In genomic region chr1:89939059-89939570, GRCh38 we compare ENCODE assay signal across 21 cellular contexts. TPM values are rescaled to one million over a fixed set of nuclear protein-coding genes. Genes with fewer than 3 reads are reported as not detected.
DNase-seq lines count a peak whose midpoint lies in the region; ATAC-seq, FAIRE-seq and TF ChIP-seq lines count a peak whose summit lies in the region.
"Had no signal": no experiment of that assay in that cellular context is flagged by ENCODE, and none has a peak within 500 bp of the region (broad histone marks: within the 10 kb centered on the region; RNA-seq: fewer than 3 reads in every experiment).

No MANE protein-coding gene starts in this region.

- TF ChIP-seq CTCF in HFFc6 (IDR thresholded peaks at IDR 0.05) (no peak), astrocyte (IDR thresholded peaks at IDR 0.05; ENCODE audit: insufficient read depth, low read depth, low read length) (no peak), gastroesophageal sphincter (IDR thresholded peaks at IDR 0.05) (no peak)

- H3K9me3 ChIP-seq in astrocyte (ENCODE audit: insufficient read depth, low read depth, low read length) (no peaks in the 10 kb centered on the region), gastroesophageal sphincter (no peaks in the 10 kb centered on the region)
- H3K9me3 ChIP-seq: BLaER1, pancreas, Peyer's patch had no signal

- no peaks in the 10 kb centered on the region for H3K36me3 ChIP-seq in astrocyte (ENCODE audit: insufficient read depth, low read length)
- H3K36me3 ChIP-seq in gastroesophageal sphincter, result peaks cover 0 to 3% of the 10 kb centered on the region in 2 donors
- H3K36me3 ChIP-seq: pancreas had no signal

- H3K36me3 Mint-ChIP-seq in HFFc6 (ENCODE audit: low read depth) (peaks cover 19% of the 10 kb centered on the region), astrocyte (ENCODE audit: low read depth, unreplicated experiment) (peaks cover 2% of the 10 kb centered on the region)

- no peaks in the 10 kb centered on the region for H3K27me3 Mint-ChIP-seq in HFFc6 (ENCODE audit: insufficient read depth)
- H3K27me3 Mint-ChIP-seq in astrocyte (ENCODE audit: low read depth, unreplicated experiment), result no peaks in the 10 kb centered on the region
- H3K27me3 Mint-ChIP-seq: central memory CD8-positive, alpha-beta T cell had no signal

- ATAC-seq in left colon (peak; percentile 38), gastroesophageal sphincter (no peak)

- DNase-seq in HFFc6, result no peak
- DNase-seq in astrocyte (ENCODE audit: low read depth), result no peak
- no peak for DNase-seq in left colon
- DNase-seq in putamen (ENCODE audit: low spot score), result peak; percentile 89
- DNase-seq in NCI-H446 (lab: John Stamatoyannopoulos, UW), result no peak
- no peak for DNase-seq in AML-193 (lab: John Stamatoyannopoulos, UW)
- DNase-seq in SHP77 treated with DMSO at 0.1 percent for 48 hours (lab: John Stamatoyannopoulos, UW), result no peak
- DNase-seq: activated CD4-positive, alpha-beta T cell treated with anti-CD3 and anti-CD28 coated beads for 4 hours; DMS 273 treated with DMSO at 0.1 percent for 48 hours; Kasumi-1; NCI-H1105; NCI-H2171; pancreas; Peyer's patch; stimulated activated CD4-positive, alpha-beta T cell treated with anti-CD3 and anti-CD28 coated beads, Interleukin-4, amount 100 ng/mL, for 4 hours had no signal

- WGBS in gastroesophageal sphincter (ENCODE audit: low coverage in 1 of 2), 2 donors, result 57 to 67% methylated on average over 3 to 7 of the region's 7 CpGs

- peaks cover 6% of the 10 kb centered on the region for H3K4me1 ChIP-seq in astrocyte (ENCODE audit: insufficient read depth, low read length)
- peaks cover 3 to 32% (median 5%) of the 10 kb centered on the region in 3 donors for H3K4me1 ChIP-seq in gastroesophageal sphincter
- H3K4me1 ChIP-seq: pancreas, Peyer's patch had no signal

- H3K4me1 Mint-ChIP-seq in HFFc6 (ENCODE audit: low read depth), result peaks cover 39% of the 10 kb centered on the region
- H3K4me1 Mint-ChIP-seq in astrocyte (ENCODE audit: low read depth, unreplicated experiment), result peaks cover 21% of the 10 kb centered on the region
- H3K4me1 Mint-ChIP-seq: central memory CD8-positive, alpha-beta T cell had no signal

- no peak for FAIRE-seq in astrocyte (lab: Jason Lieb, UNC)
- FAIRE-seq: GM12891, pancreas had no signal

- H3K4me3 Mint-ChIP-seq in HFFc6, result no peak overlapping the region
- H3K4me3 Mint-ChIP-seq in astrocyte (ENCODE audit: unreplicated experiment), result no peak overlapping the region
- H3K4me3 Mint-ChIP-seq: central memory CD8-positive, alpha-beta T cell had no signal

- H3K4me2 ChIP-seq in astrocyte (ENCODE audit: low read length), result no peak overlapping the region
- H3K4me2 ChIP-seq: BLaER1 had no signal

- no peaks in the 10 kb centered on the region for H4K20me1 ChIP-seq in astrocyte (ENCODE audit: insufficient read depth, low read length)

- H3K27me3 ChIP-seq in astrocyte (ENCODE audit: insufficient read depth, low read length) (no peaks in the 10 kb centered on the region), gastroesophageal sphincter (no peaks in the 10 kb centered on the region)
- H3K27me3 ChIP-seq: BLaER1, pancreas, Peyer's patch had no signal

- no peak overlapping the region for H3K9ac ChIP-seq in astrocyte (ENCODE audit: low read length)
- H3K9ac ChIP-seq: BLaER1 had no signal

- peak overlapping the region; percentile 21; the same call in 1 of the 2 replicates for H3K27ac Mint-ChIP-seq in HFFc6
- peak overlapping the region; percentile 89 for H3K27ac Mint-ChIP-seq in astrocyte (ENCODE audit: unreplicated experiment)
- H3K27ac Mint-ChIP-seq: activated T-helper 2 cell treated with anti-CD3 and anti-CD28 coated beads, Interferon-gamma antibody, Interleukin-2, Interleukin-4, amounts not matched to agents 10 μg/mL and 5 μg/mL and 100 μg/mL, durations not matched to agents 14 hours and 24 hours and 36 hours had no signal

- H3K79me2 ChIP-seq in astrocyte (ENCODE audit: insufficient read depth, low read length), result no peaks in the 10 kb centered on the region

- TF ChIP-seq POLR2A in gastroesophageal sphincter (IDR thresholded peaks at IDR 0.05), result no peak

- TF ChIP-seq EP300 in gastroesophageal sphincter (IDR thresholded peaks at IDR 0.05), result no peak

- no peak overlapping the region for H3K27ac ChIP-seq in astrocyte (ENCODE audit: low read depth, low read length)
- no peak overlapping the region for H3K27ac ChIP-seq in gastroesophageal sphincter
- H3K27ac ChIP-seq: BLaER1, pancreas, Peyer's patch had no signal

- no peak overlapping the region for H2AFZ ChIP-seq in astrocyte (ENCODE audit: low read depth, low read length)

- H3K4me3 ChIP-seq in astrocyte (ENCODE audit: insufficient read depth, low read depth, low read length) (no peak overlapping the region), gastroesophageal sphincter (no peak overlapping the region)
- H3K4me3 ChIP-seq: BLaER1, pancreas, Peyer's patch, smooth muscle cell had no signal

- H3K9me3 Mint-ChIP-seq in HFFc6 (no peaks in the 10 kb centered on the region), astrocyte (ENCODE audit: unreplicated experiment) (no peaks in the 10 kb centered on the region)
- H3K9me3 Mint-ChIP-seq: activated T-helper 2 cell treated with anti-CD3 and anti-CD28 coated beads, Interferon-gamma antibody, Interleukin-2, Interleukin-4, amounts not matched to agents 10 μg/mL and 5 μg/mL and 100 μg/mL, durations not matched to agents 14 hours and 24 hours and 36 hours; central memory CD8-positive, alpha-beta T cell had no signal

- intact Hi-C loops in left colon (cut with DNase I, micrococcal nuclease), result no loop called here

RNA-seq across cellular contexts. Expression of gene ZNF326, which starts 55.8 kb away (rescaled TPM):
- total RNA-seq in HFFc6 (2021; fragmentation: NEBNext Ultra II Directional; extraction: Animal tissue kit (Norgen Biotek cat#: 25700)), result 10 to 100 TPM; 14.7 to 19.8 (median 17.2) TPM
- 24.6 and 27.7 TPM in 2 replicates for total RNA-seq in astrocyte
- total RNA-seq in left colon, result 10 to 100 TPM; 28.7 to 29.8 TPM
- 10 to 100 TPM in 2 of 4 donors, 1 to 10 TPM in 2; 8.2 to 22.7 (median 14.1) TPM for total RNA-seq in gastroesophageal sphincter
